Comparison of ENCODE assay signal across 8 cellular contexts in the genomic region with DNA sequence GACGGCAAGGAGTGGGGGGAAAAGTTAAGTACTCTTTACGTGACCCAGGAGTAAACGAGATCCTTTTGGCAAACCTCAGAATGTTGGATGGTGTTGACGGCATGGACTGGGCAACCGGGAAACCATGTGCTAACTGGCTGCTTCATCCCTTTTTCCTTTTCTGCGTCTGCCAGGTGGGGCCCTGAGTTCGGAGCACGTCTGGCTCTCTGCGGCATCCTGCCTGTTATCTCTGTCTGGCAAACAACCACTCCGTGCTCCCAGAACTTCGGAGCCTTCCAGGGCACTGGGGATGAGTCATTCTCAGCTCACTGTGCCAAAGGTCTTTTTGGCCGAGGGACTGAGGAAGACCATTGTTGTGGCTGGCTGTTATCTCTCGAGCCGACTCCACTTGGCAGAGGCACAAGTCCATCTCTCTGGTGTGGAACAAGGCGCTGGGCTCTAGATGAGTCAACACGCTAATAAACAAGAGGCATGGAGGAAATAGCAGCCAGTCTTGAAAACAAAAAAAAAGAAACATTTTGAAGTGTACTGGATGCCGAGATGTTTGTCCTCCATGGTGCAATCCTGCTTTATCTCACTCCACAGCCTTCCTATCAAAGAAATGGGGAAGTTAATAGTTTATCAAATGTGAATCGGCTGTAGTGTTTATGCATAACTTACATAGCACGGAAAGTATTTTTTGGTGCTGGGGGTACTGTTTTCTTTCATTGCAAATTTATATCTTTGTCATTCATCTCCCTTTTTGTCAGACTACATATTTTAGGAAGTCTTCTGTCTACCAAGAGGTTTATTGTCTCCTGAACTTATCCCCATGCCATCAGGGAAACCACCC.
DNase-seq lines count a peak whose midpoint lies in the region; ATAC-seq, FAIRE-seq and TF ChIP-seq lines count a peak whose summit lies in the region.

No MANE protein-coding gene starts in this region.

- peak; percentile 88 for DNase-seq in GM04503 (ENCODE audit: low read depth)
- DNase-seq in NCI-H1105 (lab: John Stamatoyannopoulos, UW), result peak; percentile 19
- peak; percentile 90 for DNase-seq in bronchial epithelial cell (ENCODE audit: low read depth)
- peak; percentile 85 for DNase-seq in left lobe of liver (ENCODE audit: low spot score)
- peak; percentile 92 for DNase-seq in testis
- DNase-seq in activated T-cell treated with anti-CD3 and anti-CD28 coated beads, Interleukin-2, amount 50 U/mL, for 4 hours, result no peak
- DNase-seq in DMS153 treated with DMSO at 0.1 percent for 48 hours (lab: John Stamatoyannopoulos, UW; ENCODE audit: unreplicated experiment), result no peak
- DNase-seq in activated CD4-positive, CD25-positive, alpha-beta regulatory T cell (lab: John Stamatoyannopoulos, UW), result no peak

- H3K9me3 ChIP-seq in testis, result no peaks in the 10 kb centered on the region

- TF ChIP-seq CTCF in bronchial epithelial cell (IDR thresholded peaks at IDR 0.05; ENCODE audit: insufficient read depth, low read length, severe bottlenecking) (no peak), testis (IDR thresholded peaks at IDR 0.05) (no peak)

- no peak overlapping the region for H3K27ac ChIP-seq in testis

- H3K36me3 ChIP-seq in bronchial epithelial cell (ENCODE audit: control insufficient read depth, insufficient read depth, low read length) (no peaks in the 10 kb centered on the region), testis (ENCODE audit: low read depth, missing control alignments) (no peaks in the 10 kb centered on the region)

- intact Hi-C loops in testis (cut with DNase I; ENCODE audit: low total_unique reads), result no loop called here

- no peaks in the 10 kb centered on the region for H3K36me3 Mint-ChIP-seq in activated T-cell treated with anti-CD3 and anti-CD28 coated beads, Interleukin-2, amount 50 U/mL, for 4 hours (ENCODE audit: insufficient read depth)

- peaks cover 5% of the 10 kb centered on the region for H3K9me3 Mint-ChIP-seq in activated T-cell treated with anti-CD3 and anti-CD28 coated beads, Interleukin-2, amount 50 U/mL, for 4 hours

- peaks cover 5% of the 10 kb centered on the region for H3K27me3 Mint-ChIP-seq in activated T-cell treated with anti-CD3 and anti-CD28 coated beads, Interleukin-2, amount 50 U/mL, for 4 hours (ENCODE audit: low read depth)

- no peak for TF ChIP-seq POLR2A in testis (IDR thresholded peaks at IDR 0.05)

- ATAC-seq in left lobe of liver, result peak; percentile 96
- ATAC-seq in activated T-cell treated with anti-CD3 and anti-CD28 coated beads, Interleukin-2, amount 50 U/mL, for 4 hours, result no peak

- H3K4me1 Mint-ChIP-seq in activated T-cell treated with anti-CD3 and anti-CD28 coated beads, Interleukin-2, amount 50 U/mL, for 4 hours (ENCODE audit: low read depth), result no peaks in the 10 kb centered on the region

- H3K4me1 ChIP-seq in testis, result peaks cover 8% of the 10 kb centered on the region

- H3K27me3 ChIP-seq in bronchial epithelial cell (ENCODE audit: control insufficient read depth, insufficient read depth, low read length) (peaks cover 10% of the 10 kb centered on the region), testis (no peaks in the 10 kb centered on the region)

- no peak overlapping the region for H3K4me3 Mint-ChIP-seq in activated T-cell treated with anti-CD3 and anti-CD28 coated beads, Interleukin-2, amount 50 U/mL, for 4 hours

- H3K4me3 ChIP-seq in bronchial epithelial cell (ENCODE audit: low read depth, low read length), result no peak overlapping the region
- no peak overlapping the region for H3K4me3 ChIP-seq in testis

- 28 to 37% methylated on average over 17 to 19 of the region's 19 CpGs for WGBS in testis, 2 donors

- no peak for FAIRE-seq in bronchial epithelial cell (lab: Jason Lieb, UNC)

Comparison
In these comparisons a context has a peak if more than half of its experiments do, and no peak if none do; other contexts are left out.
1. DNase-seq: peak in GM04503 (single experiment), NCI-H1105 (single experiment), bronchial epithelial cell (single experiment), left lobe of liver (single experiment) and testis (single experiment); none in activated T-cell treated with anti-CD3 and anti-CD28 coated beads, Interleukin-2, amount 50 U/mL, for 4 hours (single experiment), DMS153 treated with DMSO at 0.1 percent for 48 hours (single experiment) and activated CD4-positive, CD25-positive, alpha-beta regulatory T cell (0 of 4).